Comparison of ENCODE assay signal across 1 cellular context in the genomic region with DNA sequence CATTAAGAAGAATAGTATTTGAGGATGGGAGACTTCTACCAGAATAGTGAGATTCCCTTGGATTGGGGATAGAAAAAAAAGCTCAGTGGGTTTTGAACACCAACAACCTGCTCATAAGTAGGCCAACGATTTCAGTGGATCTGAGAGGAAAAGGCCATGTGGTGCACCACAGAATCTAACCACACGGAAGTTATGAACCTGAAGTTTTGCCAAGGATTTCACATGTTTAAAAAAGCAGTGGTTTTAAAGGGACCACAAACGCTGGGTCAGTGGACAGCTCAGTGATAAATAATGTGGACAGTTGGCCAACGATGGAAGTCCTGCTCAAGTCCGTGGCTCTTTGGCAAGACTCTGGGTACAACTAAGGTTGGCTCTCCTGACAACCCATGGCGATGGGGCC.
A peak's percentile ranks its signal among the peaks of the same experiment; 100 is the strongest.
TF ChIP-seq lines count a peak whose summit lies in the region.

No MANE protein-coding gene starts in this region.

TF ChIP-seq in IMR-90, 13 proteins besides CTCF, POLR2A, EP300 and RAD21:
- no peak for TF ChIP-seq CHD1 (IDR thresholded peaks at IDR 0.05; ENCODE audit: low read depth, low read length)
- TF ChIP-seq, protein P1, sequence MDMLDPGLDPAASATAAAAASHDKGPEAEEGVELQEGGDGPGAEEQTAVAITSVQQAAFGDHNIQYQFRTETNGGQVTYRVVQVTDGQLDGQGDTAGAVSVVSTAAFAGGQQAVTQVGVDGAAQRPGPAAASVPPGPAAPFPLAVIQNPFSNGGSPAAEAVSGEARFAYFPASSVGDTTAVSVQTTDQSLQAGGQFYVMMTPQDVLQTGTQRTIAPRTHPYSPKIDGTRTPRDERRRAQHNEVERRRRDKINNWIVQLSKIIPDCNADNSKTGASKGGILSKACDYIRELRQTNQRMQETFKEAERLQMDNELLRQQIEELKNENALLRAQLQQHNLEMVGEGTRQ (IDR thresholded peaks at IDR 0.05; ENCODE audit: low read depth, low read length), result peak; percentile 49; the same call in 1 of the 2 replicates
